Comparison of ENCODE assay signal across 1 cellular context in genomic region chr13:28429685-28430290, GRCh38.
A peak's percentile ranks its signal among the peaks of the same experiment; 100 is the strongest.
TF ChIP-seq lines count a peak whose summit lies in the region.

No MANE protein-coding gene starts in this region.

TF ChIP-seq in GM12878, 131 proteins besides CTCF, POLR2A, EP300 and RAD21 (continued from another document):
- TF ChIP-seq, protein P1, sequence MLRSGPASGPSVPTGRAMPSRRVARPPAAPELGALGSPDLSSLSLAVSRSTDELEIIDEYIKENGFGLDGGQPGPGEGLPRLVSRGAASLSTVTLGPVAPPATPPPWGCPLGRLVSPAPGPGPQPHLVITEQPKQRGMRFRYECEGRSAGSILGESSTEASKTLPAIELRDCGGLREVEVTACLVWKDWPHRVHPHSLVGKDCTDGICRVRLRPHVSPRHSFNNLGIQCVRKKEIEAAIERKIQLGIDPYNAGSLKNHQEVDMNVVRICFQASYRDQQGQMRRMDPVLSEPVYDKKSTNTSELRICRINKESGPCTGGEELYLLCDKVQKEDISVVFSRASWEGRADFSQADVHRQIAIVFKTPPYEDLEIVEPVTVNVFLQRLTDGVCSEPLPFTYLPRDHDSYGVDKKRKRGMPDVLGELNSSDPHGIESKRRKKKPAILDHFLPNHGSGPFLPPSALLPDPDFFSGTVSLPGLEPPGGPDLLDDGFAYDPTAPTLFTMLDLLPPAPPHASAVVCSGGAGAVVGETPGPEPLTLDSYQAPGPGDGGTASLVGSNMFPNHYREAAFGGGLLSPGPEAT (IDR thresholded peaks at IDR 0.05; ENCODE audit: low read depth) = peak; percentile 79
- TF ChIP-seq ZSCAN29 (IDR thresholded peaks at IDR 0.05) = no peak
- TF ChIP-seq, protein P2, sequence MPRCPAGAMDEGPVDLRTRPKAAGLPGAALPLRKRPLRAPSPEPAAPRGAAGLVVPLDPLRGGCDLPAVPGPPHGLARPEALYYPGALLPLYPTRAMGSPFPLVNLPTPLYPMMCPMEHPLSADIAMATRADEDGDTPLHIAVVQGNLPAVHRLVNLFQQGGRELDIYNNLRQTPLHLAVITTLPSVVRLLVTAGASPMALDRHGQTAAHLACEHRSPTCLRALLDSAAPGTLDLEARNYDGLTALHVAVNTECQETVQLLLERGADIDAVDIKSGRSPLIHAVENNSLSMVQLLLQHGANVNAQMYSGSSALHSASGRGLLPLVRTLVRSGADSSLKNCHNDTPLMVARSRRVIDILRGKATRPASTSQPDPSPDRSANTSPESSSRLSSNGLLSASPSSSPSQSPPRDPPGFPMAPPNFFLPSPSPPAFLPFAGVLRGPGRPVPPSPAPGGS (IDR thresholded peaks at IDR 0.05; ENCODE audit: borderline replicate concordance, insufficient read depth, low read depth, low read length, poor library complexity, severe bottlenecking) = no peak
- TF ChIP-seq LARP7 (IDR thresholded peaks at IDR 0.05) = no peak
- TF ChIP-seq, protein P3, sequence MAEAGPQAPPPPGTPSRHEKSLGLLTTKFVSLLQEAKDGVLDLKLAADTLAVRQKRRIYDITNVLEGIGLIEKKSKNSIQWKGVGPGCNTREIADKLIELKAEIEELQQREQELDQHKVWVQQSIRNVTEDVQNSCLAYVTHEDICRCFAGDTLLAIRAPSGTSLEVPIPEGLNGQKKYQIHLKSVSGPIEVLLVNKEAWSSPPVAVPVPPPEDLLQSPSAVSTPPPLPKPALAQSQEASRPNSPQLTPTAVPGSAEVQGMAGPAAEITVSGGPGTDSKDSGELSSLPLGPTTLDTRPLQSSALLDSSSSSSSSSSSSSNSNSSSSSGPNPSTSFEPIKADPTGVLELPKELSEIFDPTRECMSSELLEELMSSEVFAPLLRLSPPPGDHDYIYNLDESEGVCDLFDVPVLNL (IDR thresholded peaks at IDR 0.05; ENCODE audit: low read depth, low read length) = no peak
- TF ChIP-seq E2F8 (IDR thresholded peaks at IDR 0.05; ENCODE audit: low read depth, partially characterized antibody) = no peak
- TF ChIP-seq, protein P4, sequence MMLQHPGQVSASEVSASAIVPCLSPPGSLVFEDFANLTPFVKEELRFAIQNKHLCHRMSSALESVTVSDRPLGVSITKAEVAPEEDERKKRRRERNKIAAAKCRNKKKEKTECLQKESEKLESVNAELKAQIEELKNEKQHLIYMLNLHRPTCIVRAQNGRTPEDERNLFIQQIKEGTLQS (IDR thresholded peaks at IDR 0.05; ENCODE audit: borderline replicate concordance, extremely low read depth, low read depth, low read length) = no peak
- no peak for TF ChIP-seq CHD1 (IDR thresholded peaks at IDR 0.05; ENCODE audit: low read depth, low read length)
- TF ChIP-seq NRF1 (conservative IDR thresholded peaks at IDR 0.05; ENCODE audit: low read depth, low read length) = no peak
- peak; percentile 28; the same call in 1 of the 3 replicates for TF ChIP-seq POU2F2 (IDR thresholded peaks at IDR 0.05; ENCODE audit: borderline replicate concordance, low read depth, low read length)
- TF ChIP-seq, protein P5, sequence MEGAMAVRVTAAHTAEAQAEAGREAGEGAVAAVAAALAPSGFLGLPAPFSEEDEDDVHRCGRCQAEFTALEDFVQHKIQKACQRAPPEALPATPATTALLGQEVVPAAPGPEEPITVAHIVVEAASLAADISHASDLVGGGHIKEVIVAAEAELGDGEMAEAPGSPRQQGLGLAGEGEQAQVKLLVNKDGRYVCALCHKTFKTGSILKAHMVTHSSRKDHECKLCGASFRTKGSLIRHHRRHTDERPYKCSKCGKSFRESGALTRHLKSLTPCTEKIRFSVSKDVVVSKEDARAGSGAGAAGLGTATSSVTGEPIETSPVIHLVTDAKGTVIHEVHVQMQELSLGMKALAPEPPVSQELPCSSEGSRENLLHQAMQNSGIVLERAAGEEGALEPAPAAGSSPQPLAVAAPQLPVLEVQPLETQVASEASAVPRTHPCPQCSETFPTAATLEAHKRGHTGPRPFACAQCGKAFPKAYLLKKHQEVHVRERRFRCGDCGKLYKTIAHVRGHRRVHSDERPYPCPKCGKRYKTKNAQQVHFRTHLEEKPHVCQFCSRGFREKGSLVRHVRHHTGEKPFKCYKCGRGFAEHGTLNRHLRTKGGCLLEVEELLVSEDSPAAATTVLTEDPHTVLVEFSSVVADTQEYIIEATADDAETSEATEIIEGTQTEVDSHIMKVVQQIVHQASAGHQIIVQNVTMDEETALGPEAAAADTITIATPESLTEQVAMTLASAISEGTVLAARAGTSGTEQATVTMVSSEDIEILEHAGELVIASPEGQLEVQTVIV (IDR thresholded peaks at IDR 0.05; ENCODE audit: borderline replicate concordance, partially characterized antibody) = no peak
- TF ChIP-seq KLF5 (IDR thresholded peaks at IDR 0.05; ENCODE audit: partially characterized antibody) = peak; percentile 68
- TF ChIP-seq DPF2 (IDR thresholded peaks at IDR 0.05) = peak; percentile 81
- TF ChIP-seq KDM1A (IDR thresholded peaks at IDR 0.05; ENCODE audit: borderline replicate concordance) = no peak
- TF ChIP-seq, protein P6, sequence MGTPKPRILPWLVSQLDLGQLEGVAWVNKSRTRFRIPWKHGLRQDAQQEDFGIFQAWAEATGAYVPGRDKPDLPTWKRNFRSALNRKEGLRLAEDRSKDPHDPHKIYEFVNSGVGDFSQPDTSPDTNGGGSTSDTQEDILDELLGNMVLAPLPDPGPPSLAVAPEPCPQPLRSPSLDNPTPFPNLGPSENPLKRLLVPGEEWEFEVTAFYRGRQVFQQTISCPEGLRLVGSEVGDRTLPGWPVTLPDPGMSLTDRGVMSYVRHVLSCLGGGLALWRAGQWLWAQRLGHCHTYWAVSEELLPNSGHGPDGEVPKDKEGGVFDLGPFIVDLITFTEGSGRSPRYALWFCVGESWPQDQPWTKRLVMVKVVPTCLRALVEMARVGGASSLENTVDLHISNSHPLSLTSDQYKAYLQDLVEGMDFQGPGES (IDR thresholded peaks at IDR 0.05) = no peak
- TF ChIP-seq, protein P7, sequence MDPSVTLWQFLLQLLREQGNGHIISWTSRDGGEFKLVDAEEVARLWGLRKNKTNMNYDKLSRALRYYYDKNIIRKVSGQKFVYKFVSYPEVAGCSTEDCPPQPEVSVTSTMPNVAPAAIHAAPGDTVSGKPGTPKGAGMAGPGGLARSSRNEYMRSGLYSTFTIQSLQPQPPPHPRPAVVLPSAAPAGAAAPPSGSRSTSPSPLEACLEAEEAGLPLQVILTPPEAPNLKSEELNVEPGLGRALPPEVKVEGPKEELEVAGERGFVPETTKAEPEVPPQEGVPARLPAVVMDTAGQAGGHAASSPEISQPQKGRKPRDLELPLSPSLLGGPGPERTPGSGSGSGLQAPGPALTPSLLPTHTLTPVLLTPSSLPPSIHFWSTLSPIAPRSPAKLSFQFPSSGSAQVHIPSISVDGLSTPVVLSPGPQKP (IDR thresholded peaks at IDR 0.05; ENCODE audit: low read depth, low read length) = peak; percentile 60
- TF ChIP-seq STAT1 (conservative IDR thresholded peaks at IDR 0.05) = no peak
- no peak for TF ChIP-seq HDAC2 (IDR thresholded peaks at IDR 0.05)
- no peak for TF ChIP-seq MAX (IDR thresholded peaks at IDR 0.05; ENCODE audit: low read depth, low read length)
- TF ChIP-seq SMAD5 (IDR thresholded peaks at IDR 0.05; ENCODE audit: low read depth) = peak; percentile 62; the same call in 1 of the 2 replicates
- TF ChIP-seq IKZF1 (conservative IDR thresholded peaks at IDR 0.05) = peak; percentile 85
- no peak for TF ChIP-seq IRF5 (IDR thresholded peaks at IDR 0.05; ENCODE audit: borderline replicate concordance)
- TF ChIP-seq CEBPB (IDR thresholded peaks at IDR 0.05; ENCODE audit: borderline replicate concordance in 1 of 2, low read depth in 2 of 2, low read length in 2 of 2) = peak in 1 of 2 experiments; percentile 68; a peak in 2 of 4 replicates
- TF ChIP-seq GATAD2B (conservative IDR thresholded peaks at IDR 0.05; ENCODE audit: low read depth) = no peak; the same call in 1 of the 2 replicates
- TF ChIP-seq, protein P8, sequence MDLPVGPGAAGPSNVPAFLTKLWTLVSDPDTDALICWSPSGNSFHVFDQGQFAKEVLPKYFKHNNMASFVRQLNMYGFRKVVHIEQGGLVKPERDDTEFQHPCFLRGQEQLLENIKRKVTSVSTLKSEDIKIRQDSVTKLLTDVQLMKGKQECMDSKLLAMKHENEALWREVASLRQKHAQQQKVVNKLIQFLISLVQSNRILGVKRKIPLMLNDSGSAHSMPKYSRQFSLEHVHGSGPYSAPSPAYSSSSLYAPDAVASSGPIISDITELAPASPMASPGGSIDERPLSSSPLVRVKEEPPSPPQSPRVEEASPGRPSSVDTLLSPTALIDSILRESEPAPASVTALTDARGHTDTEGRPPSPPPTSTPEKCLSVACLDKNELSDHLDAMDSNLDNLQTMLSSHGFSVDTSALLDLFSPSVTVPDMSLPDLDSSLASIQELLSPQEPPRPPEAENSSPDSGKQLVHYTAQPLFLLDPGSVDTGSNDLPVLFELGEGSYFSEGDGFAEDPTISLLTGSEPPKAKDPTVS (IDR thresholded peaks at IDR 0.05; ENCODE audit: low read depth, low read length) = no peak
- no peak for TF ChIP-seq PAX5 (IDR thresholded peaks at IDR 0.05; ENCODE audit: borderline replicate concordance, low read depth, low read length)
- TF ChIP-seq ZNF687 (IDR thresholded peaks at IDR 0.05) = no peak
- TF ChIP-seq SP1 (IDR thresholded peaks at IDR 0.05; ENCODE audit: low read depth, low read length) = no peak
- peak; percentile 4; the same call in 1 of the 2 replicates for TF ChIP-seq ZNF384 (IDR thresholded peaks at IDR 0.05; ENCODE audit: borderline replicate concordance, low read depth, low read length)
- TF ChIP-seq CREB1 (IDR thresholded peaks at IDR 0.05; ENCODE audit: low read depth) = peak; percentile 54; the same call in 1 of the 2 replicates
- TF ChIP-seq ZNF622 (IDR thresholded peaks at IDR 0.05) = no peak
- peak; percentile 86 to 88; a peak in 3 of 4 replicates for TF ChIP-seq IKZF2 (IDR thresholded peaks at IDR 0.05)
- peak; percentile 63 for TF ChIP-seq PBX3 (IDR thresholded peaks at IDR 0.05; ENCODE audit: insufficient replicate concordance, low read depth, low read length)
- TF ChIP-seq ATF7 (IDR thresholded peaks at IDR 0.05; ENCODE audit: low read depth) = peak; percentile 65; the same call in 1 of the 2 replicates
- no peak for TF ChIP-seq SIX5 (IDR thresholded peaks at IDR 0.05; ENCODE audit: low read depth, low read length, severe bottlenecking)
